8 cellular contexts compared by ENCODE assay signal in the genomic region with DNA sequence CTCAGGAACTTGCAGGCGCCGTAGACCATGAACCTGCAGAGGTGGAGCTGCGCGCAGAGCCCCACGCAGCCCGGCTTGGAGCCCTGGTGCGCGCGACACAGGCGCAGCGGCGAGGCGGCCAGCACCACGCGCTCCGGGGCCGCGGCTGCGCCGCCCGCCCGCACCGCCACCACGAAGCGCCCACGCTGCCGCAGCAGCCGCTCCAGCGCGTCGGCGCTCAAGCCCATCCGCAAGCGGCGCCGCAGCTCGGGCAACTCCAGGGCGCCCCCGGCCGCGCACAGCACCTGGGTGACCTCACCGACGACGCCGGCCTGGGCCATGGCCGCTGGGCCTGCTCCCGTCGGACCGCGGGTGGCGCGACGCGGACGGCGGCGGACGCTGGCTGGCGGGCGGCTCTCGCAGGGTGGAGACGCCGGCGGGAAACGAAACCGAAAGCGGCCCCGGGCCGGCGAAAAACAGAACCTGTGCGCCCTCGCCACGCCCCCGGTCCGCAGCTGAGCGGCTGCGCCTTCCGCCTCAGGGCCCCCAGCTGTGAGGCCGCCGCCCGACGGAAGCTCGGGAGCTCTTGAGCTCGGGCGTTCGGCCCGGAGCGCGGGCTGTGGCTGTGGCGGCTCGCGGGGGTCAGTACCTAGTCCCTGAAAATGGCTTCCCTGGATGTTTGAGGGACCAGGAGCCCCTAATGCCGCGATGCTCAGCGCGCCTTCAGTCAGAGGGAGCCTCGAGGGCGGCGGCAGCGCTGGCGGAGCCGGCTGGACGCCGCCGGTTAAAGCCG. TPM values are rescaled to one million over a fixed set of nuclear protein-coding genes. Genes with fewer than 3 reads are reported as not detected.
DNase-seq lines count a peak whose midpoint lies in the region; ATAC-seq, FAIRE-seq and TF ChIP-seq lines count a peak whose summit lies in the region.

A gene with protein sequence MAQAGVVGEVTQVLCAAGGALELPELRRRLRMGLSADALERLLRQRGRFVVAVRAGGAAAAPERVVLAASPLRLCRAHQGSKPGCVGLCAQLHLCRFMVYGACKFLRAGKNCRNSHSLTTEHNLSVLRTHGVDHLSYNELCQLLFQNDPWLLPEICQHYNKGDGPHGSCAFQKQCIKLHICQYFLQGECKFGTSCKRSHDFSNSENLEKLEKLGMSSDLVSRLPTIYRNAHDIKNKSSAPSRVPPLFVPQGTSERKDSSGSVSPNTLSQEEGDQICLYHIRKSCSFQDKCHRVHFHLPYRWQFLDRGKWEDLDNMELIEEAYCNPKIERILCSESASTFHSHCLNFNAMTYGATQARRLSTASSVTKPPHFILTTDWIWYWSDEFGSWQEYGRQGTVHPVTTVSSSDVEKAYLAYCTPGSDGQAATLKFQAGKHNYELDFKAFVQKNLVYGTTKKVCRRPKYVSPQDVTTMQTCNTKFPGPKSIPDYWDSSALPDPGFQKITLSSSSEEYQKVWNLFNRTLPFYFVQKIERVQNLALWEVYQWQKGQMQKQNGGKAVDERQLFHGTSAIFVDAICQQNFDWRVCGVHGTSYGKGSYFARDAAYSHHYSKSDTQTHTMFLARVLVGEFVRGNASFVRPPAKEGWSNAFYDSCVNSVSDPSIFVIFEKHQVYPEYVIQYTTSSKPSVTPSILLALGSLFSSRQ (minus strand): TSS at position 424 of the 772 bp plus-strand sequence. CDS start 104 bp downstream, at position 320.

- no peaks in the 10 kb centered on the region for H3K4me1 ChIP-seq in Caco-2
- peaks cover 37% of the 10 kb centered on the region for H3K4me1 ChIP-seq in PC-9 (replicated peaks; ENCODE audit: insufficient read depth)

- TF ChIP-seq CTCF in Caco-2 (IDR thresholded peaks at IDR 0.05; ENCODE audit: insufficient read depth in 1 of 2, low read depth in 1 of 2, low read length in 1 of 2, severe bottlenecking in 1 of 2, unreplicated experiment in 1 of 2) (no peak), PC-9 (conservative IDR thresholded peaks at IDR 0.05) (no peak)

- no peaks in the 10 kb centered on the region for H3K27me3 Mint-ChIP-seq in Caco-2 (ENCODE audit: insufficient read depth, unreplicated experiment)
- H3K27me3 Mint-ChIP-seq in activated T-helper 1 cell treated with anti-CD3 and anti-CD28 coated beads, Interleukin-12 subunit alpha, Interleukin-12 subunit beta, Interleukin-2, Interleukin-4 antibody, amounts not matched to agents 30 ng/mL and 10 ng/mL and 1 ng/mL, durations not matched to agents 14 hours and 24 hours and 36 hours (ENCODE audit: insufficient read depth) = peaks cover 5% of the 10 kb centered on the region
- no peaks in the 10 kb centered on the region for H3K27me3 Mint-ChIP-seq in natural killer cell treated with Interleukin-12 subunit alpha and Interleukin-12 subunit beta and Interleukin-15 and Interleukin-18, amount 100 ng/mL, for 72 hours

- peaks cover 12% of the 10 kb centered on the region for H3K79me2 ChIP-seq in PC-9 (ENCODE audit: low read depth)

- peak within 1 kb of the TSS; percentile 91 for H3K4me2 ChIP-seq in PC-9

- peaks cover 15% of the 10 kb centered on the region for H3K4me1 Mint-ChIP-seq in Caco-2 (ENCODE audit: low read depth, unreplicated experiment)
- H3K4me1 Mint-ChIP-seq in activated T-helper 1 cell treated with anti-CD3 and anti-CD28 coated beads, Interleukin-12 subunit alpha, Interleukin-12 subunit beta, Interleukin-2, Interleukin-4 antibody, amounts not matched to agents 30 ng/mL and 10 ng/mL and 1 ng/mL, durations not matched to agents 14 hours and 24 hours and 36 hours (ENCODE audit: low read depth) = peaks cover 43% of the 10 kb centered on the region
- H3K4me1 Mint-ChIP-seq in natural killer cell treated with Interleukin-12 subunit alpha and Interleukin-12 subunit beta and Interleukin-15 and Interleukin-18, amount 100 ng/mL, for 72 hours (ENCODE audit: low read depth in 2 of 2) = peaks cover 31 to 36% of the 10 kb centered on the region in 2 donors

- H3K4me3 ChIP-seq in Caco-2 (ENCODE audit: low read depth, low read length) (peak within 1 kb of the TSS; percentile 69), PC-9 (peak within 1 kb of the TSS; percentile 87)

- peak within 1 kb of the TSS; percentile 70 for H3K4me3 Mint-ChIP-seq in Caco-2 (ENCODE audit: unreplicated experiment)
- H3K4me3 Mint-ChIP-seq in activated T-helper 1 cell treated with anti-CD3 and anti-CD28 coated beads, Interleukin-12 subunit alpha, Interleukin-12 subunit beta, Interleukin-2, Interleukin-4 antibody, amounts not matched to agents 30 ng/mL and 10 ng/mL and 1 ng/mL, durations not matched to agents 14 hours and 24 hours and 36 hours = peak within 1 kb of the TSS; percentile 82
- peak within 1 kb of the TSS; percentile 66 for H3K4me3 Mint-ChIP-seq in natural killer cell treated with Interleukin-12 subunit alpha and Interleukin-12 subunit beta and Interleukin-15 and Interleukin-18, amount 100 ng/mL, for 72 hours

- BruUV-seq in Caco-2 (replicated peaks; lab: Mats Ljungman, UMichigan) (no TSS peak), PC-9 (replicated peaks; lab: Mats Ljungman, UMichigan) (no TSS peak)

- peak within 1 kb of the TSS; percentile 98 for H2AFZ ChIP-seq in PC-9

- H3K9me2 ChIP-seq in PC-9 (ENCODE audit: insufficient read depth) = no peaks in the 10 kb centered on the region

- POLR2A ChIA-PET in Caco-2 (lab: Charles Lee) (interaction anchor here (0.6 kb wide), 1 partner anchor 760 kb away, joined by 3 read pairs; no protein-coding TSS in a partner anchor), PC-9 (lab: Charles Lee; ENCODE audit: unreplicated experiment) (interaction anchor here (0.7 kb wide), 1 partner anchor 158 kb away, joined by 3 read pairs; no protein-coding TSS in a partner anchor)

- H3K36me3 ChIP-seq in Caco-2 (ENCODE audit: control insufficient read depth, insufficient read depth, low read length) = no peaks in the 10 kb centered on the region
- no peaks in the 10 kb centered on the region for H3K36me3 ChIP-seq in PC-9 (ENCODE audit: low read depth)

- H3K36me3 Mint-ChIP-seq in Caco-2 (ENCODE audit: insufficient read depth, unreplicated experiment) = peaks cover 6% of the 10 kb centered on the region
- peaks cover 34% of the 10 kb centered on the region for H3K36me3 Mint-ChIP-seq in activated T-helper 1 cell treated with anti-CD3 and anti-CD28 coated beads, Interleukin-12 subunit alpha, Interleukin-12 subunit beta, Interleukin-2, Interleukin-4 antibody, amounts not matched to agents 30 ng/mL and 10 ng/mL and 1 ng/mL, durations not matched to agents 14 hours and 24 hours and 36 hours (ENCODE audit: low read depth)
- H3K36me3 Mint-ChIP-seq in natural killer cell treated with Interleukin-12 subunit alpha and Interleukin-12 subunit beta and Interleukin-15 and Interleukin-18, amount 100 ng/mL, for 72 hours = peaks cover 23% of the 10 kb centered on the region

- CTCF ChIA-PET in Caco-2 (lab: Charles Lee) (interaction anchor here (0.6 kb wide), 1 partner anchor 214 kb away, joined by 3 read pairs; no protein-coding TSS in a partner anchor), PC-9 (lab: Charles Lee) (no interaction called here)

- no peaks in the 10 kb centered on the region for H3K27me3 ChIP-seq in Caco-2 (replicated peaks; ENCODE audit: control insufficient read depth, insufficient read depth, low read length)
- no peaks in the 10 kb centered on the region for H3K27me3 ChIP-seq in PC-9 (ENCODE audit: insufficient read depth, low read depth)

- DNase-seq in Caco-2 (peak; percentile 86 to 90), HTR-8/SVneo (ENCODE audit: insufficient read length, low spot score) (peak; percentile 58), PC-9 (peak; percentile 70 to 91), fibroblast of peridontal ligament (ENCODE audit: extremely low read depth) (peak; percentile 71)
- peak; percentile 88 for DNase-seq in activated T-helper 1 cell treated with anti-CD3 and anti-CD28 coated beads, Interleukin-12 subunit alpha, Interleukin-12 subunit beta, Interleukin-2, Interleukin-4 antibody, amounts not matched to agents 30 ng/mL and 10 ng/mL and 1 ng/mL, durations not matched to agents 14 hours and 24 hours and 36 hours (ENCODE audit: low spot score)
- DNase-seq in natural killer cell treated with Interleukin-12 subunit alpha and Interleukin-12 subunit beta and Interleukin-15 and Interleukin-18, amount 100 ng/mL, for 72 hours (ENCODE audit: low spot score) = peak; percentile 96
- peak; percentile 92 for DNase-seq in stimulated activated naive CD8-positive, alpha-beta T cell treated with anti-CD3 and anti-CD28 coated beads, Interleukin-15, Interleukin-2, amounts not matched to agents 100 U/mL and 50 U/mL, for 24 hours

- peak; percentile 91 for ATAC-seq in GM21367 (IDR thresholded peaks at IDR 0.05; ENCODE audit: unreplicated experiment)
- ATAC-seq in natural killer cell treated with Interleukin-12 subunit alpha and Interleukin-12 subunit beta and Interleukin-15 and Interleukin-18, amount 100 ng/mL, for 72 hours = peak; percentile 97 to 98
- ATAC-seq in stimulated activated naive CD8-positive, alpha-beta T cell treated with anti-CD3 and anti-CD28 coated beads, Interleukin-15, Interleukin-2, amounts not matched to agents 100 U/mL and 50 U/mL, for 24 hours = peak; percentile 86

- no peak for FAIRE-seq in HTR-8/SVneo (lab: Jason Lieb, UNC)

- intact Hi-C loops in Caco-2 (cut with micrococcal nuclease; ENCODE audit: unreplicated experiment) = loop anchor here (1.0 kb wide), 1 partner anchor 13 kb away; no protein-coding TSS in a partner anchor
- intact Hi-C loops in PC-9 (cut with micrococcal nuclease; ENCODE audit: unreplicated experiment) = loop anchor here (2.0 to 10.0 kb wide), 2 partner anchors 112 to 252 kb away; no protein-coding TSS in a partner anchor
- intact Hi-C loops in activated T-helper 1 cell treated with anti-CD3 and anti-CD28 coated beads, Interleukin-12 subunit alpha, Interleukin-12 subunit beta, Interleukin-2, Interleukin-4 antibody, amounts not matched to agents 30 ng/mL and 10 ng/mL and 1 ng/mL, durations not matched to agents 14 hours and 24 hours and 36 hours (cut with micrococcal nuclease) = loop anchor here (1.0 to 10.0 kb wide), 9 partner anchors 22 to 415 kb away; a partner anchor contains a TSS

- no peak within 1 kb of the TSS for H3K27ac ChIP-seq in PC-9

- peaks cover 8% of the 10 kb centered on the region; the same call in 1 of the 2 replicates for H3F3A ChIP-seq in PC-9 (ENCODE audit: insufficient read depth, low read depth)

- H3K27ac Mint-ChIP-seq in Caco-2 (ENCODE audit: unreplicated experiment) = no peak within 1 kb of the TSS
- peak within 1 kb of the TSS; percentile 91 for H3K27ac Mint-ChIP-seq in activated T-helper 1 cell treated with anti-CD3 and anti-CD28 coated beads, Interleukin-12 subunit alpha, Interleukin-12 subunit beta, Interleukin-2, Interleukin-4 antibody, amounts not matched to agents 30 ng/mL and 10 ng/mL and 1 ng/mL, durations not matched to agents 14 hours and 24 hours and 36 hours
- peak within 1 kb of the TSS; percentile 69 to 83 for H3K27ac Mint-ChIP-seq in natural killer cell treated with Interleukin-12 subunit alpha and Interleukin-12 subunit beta and Interleukin-15 and Interleukin-18, amount 100 ng/mL, for 72 hours

- H4K20me1 ChIP-seq in PC-9 (ENCODE audit: insufficient read depth) = no peaks in the 10 kb centered on the region

- H3K9me3 Mint-ChIP-seq in Caco-2 (ENCODE audit: unreplicated experiment) = peaks cover 25% of the 10 kb centered on the region
- peaks cover 20% of the 10 kb centered on the region for H3K9me3 Mint-ChIP-seq in activated T-helper 1 cell treated with anti-CD3 and anti-CD28 coated beads, Interleukin-12 subunit alpha, Interleukin-12 subunit beta, Interleukin-2, Interleukin-4 antibody, amounts not matched to agents 30 ng/mL and 10 ng/mL and 1 ng/mL, durations not matched to agents 14 hours and 24 hours and 36 hours
- H3K9me3 Mint-ChIP-seq in natural killer cell treated with Interleukin-12 subunit alpha and Interleukin-12 subunit beta and Interleukin-15 and Interleukin-18, amount 100 ng/mL, for 72 hours = peaks cover 11% of the 10 kb centered on the region

- H3K9me3 ChIP-seq in Caco-2 (peaks cover 19% of the 10 kb centered on the region), PC-9 (ENCODE audit: insufficient read depth, low read depth) (peaks cover 15% of the 10 kb centered on the region; the same call in 1 of the 2 replicates)

RNA-seq across cellular contexts. Expression of the gene that starts here (rescaled TPM):
- total RNA-seq in Caco-2 (2022) = 20.2 and 23.7 TPM in 2 replicates
- total RNA-seq in PC-9 (2021) = 32.4 and 37.7 TPM in 2 replicates
- total RNA-seq in activated T-helper 1 cell treated with anti-CD3 and anti-CD28 coated beads, Interleukin-12 subunit alpha, Interleukin-12 subunit beta, Interleukin-2, Interleukin-4 antibody, amounts not matched to agents 30 ng/mL and 10 ng/mL and 1 ng/mL, durations not matched to agents 14 hours and 24 hours and 36 hours = 62.0 and 63.7 TPM in 2 replicates
- 10 to 100 TPM; 40.4 to 48.6 TPM for total RNA-seq in natural killer cell treated with Interleukin-12 subunit alpha and Interleukin-12 subunit beta and Interleukin-15 and Interleukin-18, amount 100 ng/mL, for 72 hours
